In genomic region chr5:123721721-123722276, GRCh38 we compare ENCODE assay signal across 2 cellular contexts.
TF ChIP-seq lines count a peak whose summit lies in the region.

No MANE protein-coding gene starts in this region.

TF ChIP-seq in HepG2, 621 proteins besides CTCF, POLR2A, EP300 and RAD21:
- TF ChIP-seq ZNF30 (CRISPR knock-in tag; IDR thresholded peaks at IDR 0.05) (no peak), MAFK (conservative IDR thresholded peaks at IDR 0.05 in 1 of 2, IDR thresholded peaks at IDR 0.05 in 1 of 2; ENCODE audit: low read length in 2 of 2) (peak; percentile 30 to 71; a peak in 3 of 4 replicates), ZBTB20 (CRISPR knock-in tag; IDR thresholded peaks at IDR 0.05; ENCODE audit: borderline replicate concordance, low read depth) (no peak), MAFF (IDR thresholded peaks at IDR 0.05; ENCODE audit: low read depth, low read length) (peak; percentile 75)

TF ChIP-seq in WTC11, 78 proteins besides CTCF, POLR2A, EP300 and RAD21:
- TF ChIP-seq JAZF1 (CRISPR knock-in tag; IDR thresholded peaks at IDR 0.05), result no peak
- TF ChIP-seq GTF2I (CRISPR knock-in tag; conservative IDR thresholded peaks at IDR 0.05), result no peak
- no peak for TF ChIP-seq NR3C1 (CRISPR knock-in tag; conservative IDR thresholded peaks at IDR 0.05; ENCODE audit: low read depth)
- no peak for TF ChIP-seq CDX4 (CRISPR knock-in tag; IDR thresholded peaks at IDR 0.05; ENCODE audit: borderline replicate concordance)
- TF ChIP-seq ATF2 (CRISPR knock-in tag; IDR thresholded peaks at IDR 0.05; ENCODE audit: borderline replicate concordance, low read depth), result no peak
- no peak for TF ChIP-seq ATF6 (CRISPR knock-in tag; IDR thresholded peaks at IDR 0.05)
- TF ChIP-seq NFYB (CRISPR knock-in tag; conservative IDR thresholded peaks at IDR 0.05; ENCODE audit: low read depth), result no peak
- TF ChIP-seq MLX (CRISPR knock-in tag; IDR thresholded peaks at IDR 0.05), result no peak
- TF ChIP-seq TEAD1 (CRISPR knock-in tag; IDR thresholded peaks at IDR 0.05), result no peak
- no peak for TF ChIP-seq ELF4 (CRISPR knock-in tag; IDR thresholded peaks at IDR 0.05; ENCODE audit: low read depth)
- no peak for TF ChIP-seq TCF7 (CRISPR knock-in tag; IDR thresholded peaks at IDR 0.05; ENCODE audit: low read depth)
- no peak for TF ChIP-seq PRRX2 (CRISPR knock-in tag; IDR thresholded peaks at IDR 0.05)
- TF ChIP-seq MXD4 (CRISPR knock-in tag; IDR thresholded peaks at IDR 0.05; ENCODE audit: borderline replicate concordance), result no peak
- TF ChIP-seq RORB (CRISPR knock-in tag; IDR thresholded peaks at IDR 0.05), result no peak
